Comparison of ENCODE assay signal across 10 cellular contexts in the genomic region with DNA sequence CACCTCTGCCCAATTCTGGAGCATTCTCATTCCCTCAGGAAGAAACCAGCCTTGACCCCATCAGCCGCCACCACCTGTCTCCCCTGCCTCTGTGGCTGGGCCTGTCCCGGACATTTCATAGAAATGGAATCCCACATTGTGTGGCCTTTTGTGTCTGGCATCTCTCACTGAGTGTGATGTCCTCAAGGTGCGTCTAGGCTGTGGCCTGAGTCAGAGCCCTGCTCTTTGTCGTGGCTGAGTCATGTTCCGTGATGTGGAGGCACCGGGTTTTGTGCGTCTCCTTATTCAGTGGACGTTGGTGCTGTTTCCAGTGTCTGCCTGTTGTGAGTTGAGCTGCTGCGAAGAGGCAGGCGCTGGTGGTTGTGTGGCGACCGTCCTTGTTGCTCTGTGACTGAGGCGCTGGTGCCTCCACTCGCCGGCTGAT. TPM values are rescaled to one million over a fixed set of nuclear protein-coding genes. Genes with fewer than 3 reads are reported as not detected.
DNase-seq lines count a peak whose midpoint lies in the region; ATAC-seq, FAIRE-seq and TF ChIP-seq lines count a peak whose summit lies in the region.
"Had no signal": no experiment of that assay in that cellular context is flagged by ENCODE, and none has a peak within 500 bp of the region (broad histone marks: within the 10 kb centered on the region; RNA-seq: fewer than 3 reads in every experiment).

No MANE protein-coding gene starts in this region.

- peaks cover 5 to 23% (median 14%) of the 10 kb centered on the region in 4 donors for H3K4me1 ChIP-seq in transverse colon

- intact Hi-C loops in transverse colon (cut with DNase I; ENCODE audit: low total_unique reads), result no loop called here
- intact Hi-C loops in sciatic nerve (cut with DNase I), result no loop called here

- TF ChIP-seq CTCF in bronchial epithelial cell (IDR thresholded peaks at IDR 0.05; ENCODE audit: insufficient read depth, low read length, severe bottlenecking) (no peak), transverse colon (IDR thresholded peaks at IDR 0.05) (no peak)

- TF ChIP-seq POLR2A in transverse colon (IDR thresholded peaks at IDR 0.05), result no peak

- no peaks in the 10 kb centered on the region for H3K9me3 ChIP-seq in transverse colon

- H3K27me3 ChIP-seq in bronchial epithelial cell (ENCODE audit: control insufficient read depth, insufficient read depth, low read length), result no peaks in the 10 kb centered on the region
- no peaks in the 10 kb centered on the region for H3K27me3 ChIP-seq in transverse colon

- no peak overlapping the region for H3K27ac ChIP-seq in transverse colon

- no peak for TF ChIP-seq EP300 in transverse colon (IDR thresholded peaks at IDR 0.05; ENCODE audit: low read depth)

- in situ Hi-C loops in Caki2 (cut with HindIII; ENCODE audit: low pct_unique_long_range_greater_than_20kb, low sequenced_read_pairs), result no loop called here
- in situ Hi-C loops in transverse colon (cut with MboI; ENCODE audit: low pct_ligation_motif_present in 1 of 4, low pct_unique_long_range_greater_than_20kb in 1 of 4, low sequenced_read_pairs in 3 of 4), result no loop called here

- DNase-seq in Caki2 (ENCODE audit: low read depth), result peak; percentile 19
- peak; percentile 75 for DNase-seq in RPMI7951 (ENCODE audit: low read depth)
- peak; percentile 87 for DNase-seq in bronchial epithelial cell (ENCODE audit: low read depth)
- DNase-seq in non-pigmented ciliary epithelial cell (ENCODE audit: low read depth), result peak; percentile 48
- DNase-seq in transverse colon, result no peak
- no peak for DNase-seq in GM19239 (ENCODE audit: insufficient read length, low spot score)
- no peak for DNase-seq in sciatic nerve (ENCODE audit: low spot score)

- H3K4me3 ChIP-seq in bronchial epithelial cell (ENCODE audit: low read depth, low read length), result no peak overlapping the region
- no peak overlapping the region for H3K4me3 ChIP-seq in transverse colon

- peaks cover 14% of the 10 kb centered on the region for H3K36me3 ChIP-seq in bronchial epithelial cell (ENCODE audit: control insufficient read depth, insufficient read depth, low read length)
- no peaks in the 10 kb centered on the region for H3K36me3 ChIP-seq in transverse colon

- FAIRE-seq in bronchial epithelial cell (lab: Jason Lieb, UNC), result peak; percentile 87
- no peak for FAIRE-seq in GM19239 (lab: Jason Lieb, UNC)

- 90% methylated on average over 15 of the region's 15 CpGs; no CpG with 5 or more reads in 1 of the 2 donors for WGBS in transverse colon (ENCODE audit: low coverage in 1 of 2), 2 donors

- ATAC-seq in sciatic nerve (no peak), GM19463 (IDR thresholded peaks at IDR 0.05; ENCODE audit: unreplicated experiment) (no peak)

RNA-seq across cellular contexts. Expression of gene FZR1, which starts 3.5 kb away (rescaled TPM):
- 23.0 and 46.7 TPM in 2 replicates for total RNA-seq in Caki2 (2014; rRNA removed; shearing (Covaris generic); ENCODE audit: low replicate concordance)
- total RNA-seq in RPMI7951 (2014; rRNA removed; shearing (Covaris generic)), result 37.2 and 48.2 TPM in 2 replicates
- 22.7 and 25.5 TPM in 2 replicates for total RNA-seq in bronchial epithelial cell
- total RNA-seq in transverse colon, result 100 to 1,000 TPM in 1 of 4 donors, 10 to 100 TPM in 3; 29.1 to 107 (median 35.3) TPM
- 46.1 TPM for total RNA-seq in sciatic nerve

RNA-seq across cellular contexts. Expression of gene DOHH, which starts 9.1 kb away (rescaled TPM):
- 19.1 and 34.2 TPM in 2 replicates for total RNA-seq in Caki2 (2014; rRNA removed; shearing (Covaris generic); ENCODE audit: low replicate concordance)
- total RNA-seq in RPMI7951 (2014; rRNA removed; shearing (Covaris generic)), result 7.1 and 9.1 TPM in 2 replicates
- total RNA-seq in bronchial epithelial cell (17.1 and 20.1 TPM in 2 replicates), transverse colon (10 to 100 TPM in 2 of 4 donors, 1 to 10 TPM in 2; 7.2 to 13.5 (median 10.8) TPM), sciatic nerve (8.4 TPM)

RNA-seq across cellular contexts. Expression of gene SMIM44, which starts 26.3 kb away (rescaled TPM):
- not detected in 2 replicates for total RNA-seq in Caki2 (2014; rRNA removed; shearing (Covaris generic); ENCODE audit: low replicate concordance)
- not detected in 2 replicates for total RNA-seq in RPMI7951 (2014; rRNA removed; shearing (Covaris generic))
- total RNA-seq in bronchial epithelial cell (not detected in 2 replicates), transverse colon (10 to 100 TPM in 1 of 4 donors, 1 to 10 TPM in 1, not detected in 2; 4.1 to 15.3 TPM), sciatic nerve (not detected)
- total RNA-seq: skeletal muscle tissue, urinary bladder had no signal

RNA-seq across cellular contexts. Expression of gene SMIM24, which starts 29.3 kb away (rescaled TPM):
- total RNA-seq in Caki2 (2014; rRNA removed; shearing (Covaris generic); ENCODE audit: low replicate concordance), result not detected in 2 replicates
- total RNA-seq in RPMI7951 (2014; rRNA removed; shearing (Covaris generic)), result not detected in 2 replicates
- total RNA-seq in bronchial epithelial cell (not detected in 2 replicates), transverse colon (100 to 1,000 TPM in 1 of 4 donors, 10 to 100 TPM in 3; 18.7 to 100 (median 85.5) TPM), sciatic nerve (not detected)
- total RNA-seq: skeletal muscle tissue, urinary bladder had no signal

RNA-seq across cellular contexts. Expression of gene TEKTIP1, which starts 29.4 kb away (rescaled TPM):
- total RNA-seq in Caki2 (2014; rRNA removed; shearing (Covaris generic); ENCODE audit: low replicate concordance), result not detected in 2 replicates
- not detected in 2 replicates for total RNA-seq in RPMI7951 (2014; rRNA removed; shearing (Covaris generic))
- total RNA-seq in bronchial epithelial cell, result not detected in 2 replicates
- 1 to 10 TPM in 2 of 4 donors, not detected in 2; 2.5 to 5.2 TPM for total RNA-seq in transverse colon
- total RNA-seq in sciatic nerve, result 4.9 TPM
- total RNA-seq: skeletal muscle tissue, urinary bladder had no signal

Comparison
In these comparisons a context has a peak if more than half of its experiments do, and no peak if none do; other contexts are left out.
1. DNase-seq: peak in Caki2 (single experiment), RPMI7951 (single experiment), bronchial epithelial cell (single experiment) and non-pigmented ciliary epithelial cell (single experiment); none in transverse colon (single experiment), GM19239 (single experiment) and sciatic nerve (single experiment).